ENCODE assay signal across 16 cellular contexts in the genomic region with DNA sequence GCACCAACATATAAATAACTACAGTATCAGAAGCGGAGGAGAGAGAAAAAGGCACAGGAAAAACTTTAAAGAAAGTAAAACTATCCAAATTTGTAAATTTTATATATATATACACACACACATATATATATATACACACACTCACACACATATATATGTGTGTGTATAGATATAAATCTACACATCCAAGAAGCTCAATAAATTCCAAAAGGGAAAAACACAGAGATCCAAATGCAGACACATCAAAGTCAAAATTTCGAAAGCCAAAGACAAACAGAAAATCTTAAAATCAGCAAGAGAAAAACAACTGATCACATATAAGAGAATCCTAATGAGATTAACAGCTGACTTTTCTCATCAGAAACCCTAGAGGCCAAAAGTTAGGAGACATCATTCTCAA. TPM values are rescaled to one million over a fixed set of nuclear protein-coding genes. Genes with fewer than 3 reads are reported as not detected.
DNase-seq lines count a peak whose midpoint lies in the region; ATAC-seq and TF ChIP-seq lines count a peak whose summit lies in the region.
"Had no signal": no experiment of that assay in that cellular context is flagged by ENCODE, and none has a peak within 500 bp of the region (broad histone marks: within the 10 kb centered on the region; RNA-seq: fewer than 3 reads in every experiment).

No MANE protein-coding gene starts in this region.

- H3K4me3 ChIP-seq in endodermal cell (ENCODE audit: low read length): no peak overlapping the region
- H3K4me3 ChIP-seq: BLaER1, HAP-1 had no signal

- ATAC-seq in activated T-cell treated with anti-CD3 and anti-CD28 coated beads, Interleukin-2, amount 50 U/mL, for 4 hours: no peak
- no peak for ATAC-seq in stimulated activated naive CD8-positive, alpha-beta T cell treated with anti-CD3 and anti-CD28 coated beads, Interleukin-15, amount 100 ng/mL, for 72 hours
- ATAC-seq in GM18858 (IDR thresholded peaks at IDR 0.05; ENCODE audit: unreplicated experiment): no peak

- no peak for DNase-seq in activated T-cell treated with anti-CD3 and anti-CD28 coated beads, Interleukin-2, amount 50 U/mL, for 24 hours
- DNase-seq in activated T-cell treated with anti-CD3 and anti-CD28 coated beads, Interleukin-2, amount 50 U/mL, for 4 hours: no peak
- no peak for DNase-seq in stimulated activated naive CD8-positive, alpha-beta T cell treated with anti-CD3 and anti-CD28 coated beads, Interleukin-15, amount 100 ng/mL, for 72 hours
- DNase-seq in endodermal cell (no peak), GM20000 (ENCODE audit: low spot score) (no peak)
- DNase-seq in activated effector memory CD4-positive, alpha-beta T cell treated with Interleukin-2 at 50 U/mL for 16 hours: no peak
- DNase-seq: 8988T; CD4-positive, alpha-beta memory T cell; DMS153; DMS79; GF-D8 had no signal

- no peak overlapping the region for H3K27ac ChIP-seq in endodermal cell (ENCODE audit: low read depth, low read length)
- H3K27ac ChIP-seq: BLaER1 had no signal

- H3K4me1 ChIP-seq in endodermal cell (ENCODE audit: control insufficient read depth, insufficient read depth, low read length): no peaks in the 10 kb centered on the region
- H3K4me1 ChIP-seq: HAP-1 had no signal

- no peaks in the 10 kb centered on the region for H3K27me3 ChIP-seq in endodermal cell (ENCODE audit: control insufficient read depth, insufficient read depth, low read length, poor library complexity, severe bottlenecking)
- H3K27me3 ChIP-seq: BLaER1 had no signal

- 88 to 95% methylated on average over 1 of the region's 2 CpGs for WGBS in endodermal cell (ENCODE audit: insufficient coverage in 1 of 2, insufficient read length in 1 of 2), 2 experiments

- H3K9ac ChIP-seq in endodermal cell (ENCODE audit: extremely low read depth, low read length, poor library complexity, severe bottlenecking): no peak overlapping the region
- H3K9ac ChIP-seq: BLaER1 had no signal

- no peaks in the 10 kb centered on the region for H3K27me3 Mint-ChIP-seq in activated T-cell treated with anti-CD3 and anti-CD28 coated beads, Interleukin-2, amount 50 U/mL, for 24 hours
- H3K27me3 Mint-ChIP-seq in activated T-cell treated with anti-CD3 and anti-CD28 coated beads, Interleukin-2, amount 50 U/mL, for 4 hours (ENCODE audit: low read depth): no peaks in the 10 kb centered on the region
- H3K27me3 Mint-ChIP-seq in stimulated activated naive CD8-positive, alpha-beta T cell treated with anti-CD3 and anti-CD28 coated beads, Interleukin-15, Interleukin-2, amounts not matched to agents 100 ng/mL and 50 ng/mL, for 24 hours: no peaks in the 10 kb centered on the region
- H3K27me3 Mint-ChIP-seq in stimulated activated naive CD8-positive, alpha-beta T cell treated with anti-CD3 and anti-CD28 coated beads, Interleukin-15, amount 100 ng/mL, for 72 hours: no peaks in the 10 kb centered on the region
- H3K27me3 Mint-ChIP-seq in endodermal cell (ENCODE audit: insufficient read depth): no peaks in the 10 kb centered on the region
- H3K27me3 Mint-ChIP-seq: CD4-positive, alpha-beta memory T cell had no signal

- no peak overlapping the region for H3K4me3 Mint-ChIP-seq in activated T-cell treated with anti-CD3 and anti-CD28 coated beads, Interleukin-2, amount 50 U/mL, for 24 hours
- no peak overlapping the region for H3K4me3 Mint-ChIP-seq in activated T-cell treated with anti-CD3 and anti-CD28 coated beads, Interleukin-2, amount 50 U/mL, for 4 hours
- H3K4me3 Mint-ChIP-seq in stimulated activated naive CD8-positive, alpha-beta T cell treated with anti-CD3 and anti-CD28 coated beads, Interleukin-15, Interleukin-2, amounts not matched to agents 100 ng/mL and 50 ng/mL, for 24 hours: no peak overlapping the region
- no peak overlapping the region for H3K4me3 Mint-ChIP-seq in stimulated activated naive CD8-positive, alpha-beta T cell treated with anti-CD3 and anti-CD28 coated beads, Interleukin-15, amount 100 ng/mL, for 72 hours
- no peak overlapping the region for H3K4me3 Mint-ChIP-seq in endodermal cell
- H3K4me3 Mint-ChIP-seq: CD14-positive monocyte had no signal

- TF ChIP-seq CTCF in endodermal cell (conservative IDR thresholded peaks at IDR 0.05): peak; percentile 20
- TF ChIP-seq CTCF in GM20000 (IDR thresholded peaks at IDR 0.05; ENCODE audit: extremely low read depth, missing control alignments): no peak

- no peaks in the 10 kb centered on the region for H3K9me3 Mint-ChIP-seq in activated T-cell treated with anti-CD3 and anti-CD28 coated beads, Interleukin-2, amount 50 U/mL, for 24 hours
- H3K9me3 Mint-ChIP-seq in activated T-cell treated with anti-CD3 and anti-CD28 coated beads, Interleukin-2, amount 50 U/mL, for 4 hours: peaks cover 4% of the 10 kb centered on the region
- peaks cover 11% of the 10 kb centered on the region for H3K9me3 Mint-ChIP-seq in stimulated activated naive CD8-positive, alpha-beta T cell treated with anti-CD3 and anti-CD28 coated beads, Interleukin-15, Interleukin-2, amounts not matched to agents 100 ng/mL and 50 ng/mL, for 24 hours
- no peaks in the 10 kb centered on the region for H3K9me3 Mint-ChIP-seq in stimulated activated naive CD8-positive, alpha-beta T cell treated with anti-CD3 and anti-CD28 coated beads, Interleukin-15, amount 100 ng/mL, for 72 hours
- H3K9me3 Mint-ChIP-seq in endodermal cell: peaks cover 10% of the 10 kb centered on the region

- no peaks in the 10 kb centered on the region for H3K36me3 ChIP-seq in endodermal cell (ENCODE audit: control insufficient read depth, insufficient read depth, low read length)
- H3K36me3 ChIP-seq: HAP-1 had no signal

- H3K4me1 Mint-ChIP-seq in activated T-cell treated with anti-CD3 and anti-CD28 coated beads, Interleukin-2, amount 50 U/mL, for 24 hours (ENCODE audit: low read depth): peaks cover 66% of the 10 kb centered on the region
- H3K4me1 Mint-ChIP-seq in activated T-cell treated with anti-CD3 and anti-CD28 coated beads, Interleukin-2, amount 50 U/mL, for 4 hours (ENCODE audit: low read depth): peaks cover 57% of the 10 kb centered on the region
- peaks cover 68% of the 10 kb centered on the region for H3K4me1 Mint-ChIP-seq in stimulated activated naive CD8-positive, alpha-beta T cell treated with anti-CD3 and anti-CD28 coated beads, Interleukin-15, Interleukin-2, amounts not matched to agents 100 ng/mL and 50 ng/mL, for 24 hours (ENCODE audit: low read depth)
- H3K4me1 Mint-ChIP-seq in stimulated activated naive CD8-positive, alpha-beta T cell treated with anti-CD3 and anti-CD28 coated beads, Interleukin-15, amount 100 ng/mL, for 72 hours: peaks cover 50% of the 10 kb centered on the region
- H3K4me1 Mint-ChIP-seq in endodermal cell: peaks cover 29% of the 10 kb centered on the region

- peak overlapping the region; percentile 48 for H3K27ac Mint-ChIP-seq in activated T-cell treated with anti-CD3 and anti-CD28 coated beads, Interleukin-2, amount 50 U/mL, for 24 hours
- peak overlapping the region; percentile 41 for H3K27ac Mint-ChIP-seq in stimulated activated naive CD8-positive, alpha-beta T cell treated with anti-CD3 and anti-CD28 coated beads, Interleukin-15, Interleukin-2, amounts not matched to agents 100 ng/mL and 50 ng/mL, for 24 hours
- no peak overlapping the region for H3K27ac Mint-ChIP-seq in stimulated activated naive CD8-positive, alpha-beta T cell treated with anti-CD3 and anti-CD28 coated beads, Interleukin-15, amount 100 ng/mL, for 72 hours
- no peak overlapping the region for H3K27ac Mint-ChIP-seq in endodermal cell

- H3K9me3 ChIP-seq in endodermal cell (ENCODE audit: control insufficient read depth, low read length): no peaks in the 10 kb centered on the region
- H3K9me3 ChIP-seq: HAP-1 had no signal

- peaks cover 22% of the 10 kb centered on the region for H3K36me3 Mint-ChIP-seq in activated T-cell treated with anti-CD3 and anti-CD28 coated beads, Interleukin-2, amount 50 U/mL, for 24 hours (ENCODE audit: low read depth)
- H3K36me3 Mint-ChIP-seq in activated T-cell treated with anti-CD3 and anti-CD28 coated beads, Interleukin-2, amount 50 U/mL, for 4 hours (ENCODE audit: insufficient read depth): peaks cover 30% of the 10 kb centered on the region
- peaks cover 44% of the 10 kb centered on the region for H3K36me3 Mint-ChIP-seq in stimulated activated naive CD8-positive, alpha-beta T cell treated with anti-CD3 and anti-CD28 coated beads, Interleukin-15, Interleukin-2, amounts not matched to agents 100 ng/mL and 50 ng/mL, for 24 hours (ENCODE audit: low read depth)
- peaks cover 18% of the 10 kb centered on the region for H3K36me3 Mint-ChIP-seq in endodermal cell (ENCODE audit: low read depth)

RNA-seq across cellular contexts. Expression of a gene that starts 37.3 kb away (rescaled TPM):
- total RNA-seq in activated T-cell treated with anti-CD3 and anti-CD28 coated beads, Interleukin-2, amount 50 U/mL, for 4 hours: 10 to 100 TPM in 1 of 3 donors, 1 to 10 TPM in 2; 8.3 to 12.5 (median 9.0) TPM
- total RNA-seq in endodermal cell: 10 to 100 TPM; 15.3 to 30.3 TPM
- 15.6 TPM for polyA plus RNA-seq in endodermal cell (2013, experiment 1 of 2)
- 16.7 TPM for polyA plus RNA-seq in endodermal cell (2013, experiment 2 of 2)

Comparison
In these comparisons a context has a peak if more than half of its experiments do, and no peak if none do; other contexts are left out.
1. H3K27ac Mint-ChIP-seq: peak in activated T-cell treated with anti-CD3 and anti-CD28 coated beads, Interleukin-2, amount 50 U/mL, for 24 hours (single experiment) and stimulated activated naive CD8-positive, alpha-beta T cell treated with anti-CD3 and anti-CD28 coated beads, Interleukin-15, Interleukin-2, amounts not matched to agents 100 ng/mL and 50 ng/mL, for 24 hours (single experiment); none in stimulated activated naive CD8-positive, alpha-beta T cell treated with anti-CD3 and anti-CD28 coated beads, Interleukin-15, amount 100 ng/mL, for 72 hours (0 of 2) and endodermal cell (single experiment).